20 cellular contexts compared by ENCODE assay signal in the genomic region with DNA sequence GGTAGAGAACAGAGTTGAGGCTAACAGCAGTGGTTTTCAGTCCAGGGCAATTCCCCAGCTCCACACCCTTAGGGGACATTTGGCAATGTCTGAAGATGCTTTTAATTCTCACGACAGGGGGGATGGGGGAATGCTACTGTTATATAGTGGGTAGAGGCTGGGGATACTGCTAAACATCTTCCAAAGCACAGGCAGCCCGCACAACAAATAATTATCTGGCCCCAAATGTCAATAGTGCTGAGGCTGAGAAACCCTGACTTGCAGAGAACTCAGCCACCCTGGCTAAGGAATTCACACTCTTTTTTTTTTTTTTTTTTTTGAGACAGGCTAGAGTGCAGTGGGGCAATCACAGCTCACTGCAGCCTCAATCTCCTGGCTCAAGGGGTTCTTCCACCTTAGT.
DNase-seq lines count a peak whose midpoint lies in the region; ATAC-seq, FAIRE-seq and TF ChIP-seq lines count a peak whose summit lies in the region.
"Had no signal": no experiment of that assay in that cellular context is flagged by ENCODE, and none has a peak within 500 bp of the region (broad histone marks: within the 10 kb centered on the region; RNA-seq: fewer than 3 reads in every experiment).

No MANE protein-coding gene starts in this region.

- H3K36me3 Mint-ChIP-seq in astrocyte (ENCODE audit: low read depth, unreplicated experiment) = peaks cover 11% of the 10 kb centered on the region
- H3K36me3 Mint-ChIP-seq: activated naive CD8-positive, alpha-beta T cell; IgD-negative memory B cell; T-cell had no signal

- peaks cover 35% of the 10 kb centered on the region for H3K79me2 ChIP-seq in astrocyte (ENCODE audit: insufficient read depth, low read length)

- H3K9me3 Mint-ChIP-seq in astrocyte (ENCODE audit: unreplicated experiment) = no peaks in the 10 kb centered on the region
- H3K9me3 Mint-ChIP-seq: activated CD4-positive, alpha-beta memory T cell treated with anti-CD3 and anti-CD28 coated beads, Interleukin-2, amount 10 ng/mL, durations not matched to agents 7 days and 5 days; IgD-negative memory B cell; T-cell had no signal

- 77% methylated on average over 2 of the region's 2 CpGs for WGBS in mesenchymal stem cell

- H3K27ac ChIP-seq in left ventricle myocardium inferior (replicated peaks) (peak overlapping the region; percentile 86), astrocyte (ENCODE audit: low read depth, low read length) (no peak overlapping the region), mesenchymal stem cell (ENCODE audit: low read length, poor library complexity, severe bottlenecking) (peak overlapping the region; percentile 31)
- H3K27ac ChIP-seq: C4-2B had no signal

- H3K14ac ChIP-seq in mesenchymal stem cell (ENCODE audit: low read length in 2 of 2) = no peak overlapping the region

- H4K8ac ChIP-seq in mesenchymal stem cell (ENCODE audit: low read length) = no peak overlapping the region

- H3K18ac ChIP-seq in mesenchymal stem cell (ENCODE audit: low read depth in 1 of 2, low read length in 2 of 2) = no peak overlapping the region

- H2AK5ac ChIP-seq in mesenchymal stem cell (ENCODE audit: low read length, severe bottlenecking) = no peak overlapping the region

- H2BK5ac ChIP-seq in mesenchymal stem cell (ENCODE audit: low read depth, low read length, poor library complexity, severe bottlenecking) = no peak overlapping the region

- H3K27me3 Mint-ChIP-seq in astrocyte (ENCODE audit: low read depth, unreplicated experiment) = no peaks in the 10 kb centered on the region

- DNase-seq in left ventricle myocardium inferior = no peak
- no peak for DNase-seq in left cardiac atrium
- no peak for DNase-seq in astrocyte (ENCODE audit: low read depth)
- DNase-seq in mesenchymal stem cell = peak; percentile 58
- DNase-seq in NCI-H2081 (lab: John Stamatoyannopoulos, UW) = no peak
- DNase-seq in OCI-M2 (lab: John Stamatoyannopoulos, UW; ENCODE audit: unreplicated experiment) = no peak
- no peak for DNase-seq in NCI-H2029 treated with DMSO at 0.1 percent for 48 hours (lab: John Stamatoyannopoulos, UW)
- DNase-seq: ACHN; activated CD4-positive, alpha-beta memory T cell treated with anti-CD3 and anti-CD28 coated beads, Interleukin-2, amount 10 ng/mL, durations not matched to agents 7 days and 5 days; cerebellar nuclear complex; foreskin melanocyte; hypothalamus; NCI-H510A treated with DMSO at 0.1 percent for 48 hours; T-cell had no signal

- H3K36me3 ChIP-seq in left ventricle myocardium inferior (peaks cover 58% of the 10 kb centered on the region), astrocyte (ENCODE audit: insufficient read depth, low read length) (peaks cover 34% of the 10 kb centered on the region), mesenchymal stem cell (ENCODE audit: control insufficient read depth in 1 of 2, insufficient read depth in 2 of 2, low read depth in 1 of 2, low read length in 2 of 2) (peaks cover 0 to 38% of the 10 kb centered on the region in 2 experiments)

- H4K91ac ChIP-seq in mesenchymal stem cell (ENCODE audit: low read length) = no peak overlapping the region

- peak overlapping the region; percentile 12 for H3K4me3 Mint-ChIP-seq in astrocyte (ENCODE audit: unreplicated experiment)
- H3K4me3 Mint-ChIP-seq: activated CD4-positive, alpha-beta memory T cell treated with anti-CD3 and anti-CD28 coated beads, Interleukin-2, amount 10 ng/mL, durations not matched to agents 7 days and 5 days; activated naive CD8-positive, alpha-beta T cell; IgD-negative memory B cell; T-cell had no signal

- no peak overlapping the region for H2AFZ ChIP-seq in astrocyte (ENCODE audit: low read depth, low read length)
- no peak overlapping the region for H2AFZ ChIP-seq in mesenchymal stem cell (ENCODE audit: low read depth, low read length)

- H3K4me3 ChIP-seq in left ventricle myocardium inferior = no peak overlapping the region
- no peak overlapping the region for H3K4me3 ChIP-seq in astrocyte (ENCODE audit: insufficient read depth, low read depth, low read length)
- no peak overlapping the region for H3K4me3 ChIP-seq in mesenchymal stem cell (ENCODE audit: insufficient read depth in 1 of 2, low read depth in 1 of 2, low read length in 2 of 2)

- H3K27me3 ChIP-seq in left ventricle myocardium inferior (ENCODE audit: low read depth) (no peaks in the 10 kb centered on the region), astrocyte (ENCODE audit: insufficient read depth, low read length) (no peaks in the 10 kb centered on the region), mesenchymal stem cell (ENCODE audit: control insufficient read depth in 1 of 2, insufficient read depth in 1 of 2, low read length in 2 of 2) (no peaks in the 10 kb centered on the region)

- H3K4me2 ChIP-seq in astrocyte (ENCODE audit: low read length) (no peak overlapping the region), mesenchymal stem cell (ENCODE audit: low read length, poor library complexity, severe bottlenecking) (no peak overlapping the region)

- H2BK120ac ChIP-seq in mesenchymal stem cell (ENCODE audit: low read depth, low read length) = no peak overlapping the region

- H3K9ac ChIP-seq in astrocyte (ENCODE audit: low read length) = no peak overlapping the region
- H3K9ac ChIP-seq in mesenchymal stem cell (ENCODE audit: low read length) = no peak overlapping the region

- peak overlapping the region; percentile 57 for H2BK15ac ChIP-seq in mesenchymal stem cell (ENCODE audit: low read depth, poor library complexity, severe bottlenecking)

- ATAC-seq in left cardiac atrium (no peak), GM18517 (IDR thresholded peaks at IDR 0.05; ENCODE audit: unreplicated experiment) (no peak)
- ATAC-seq: activated CD4-positive, CD25-positive, alpha-beta regulatory T cell treated with anti-CD3 and anti-CD28 coated beads, Interleukin-2, amount 50 U/mL, for 24 hours; T-cell had no signal

- H3K9me3 ChIP-seq in left ventricle myocardium inferior (replicated peaks) (no peaks in the 10 kb centered on the region), astrocyte (ENCODE audit: insufficient read depth, low read depth, low read length) (no peaks in the 10 kb centered on the region), mesenchymal stem cell (ENCODE audit: control insufficient read depth, low read length) (no peaks in the 10 kb centered on the region)

- peak overlapping the region; percentile 81 for H3K27ac Mint-ChIP-seq in astrocyte (ENCODE audit: unreplicated experiment)
- H3K27ac Mint-ChIP-seq: activated CD4-positive, alpha-beta memory T cell treated with anti-CD3 and anti-CD28 coated beads, Interleukin-2, amount 10 ng/mL, durations not matched to agents 7 days and 5 days; activated naive CD8-positive, alpha-beta T cell; IgD-negative memory B cell; progenitor cell of endocrine pancreas; T-cell had no signal

- H3K4me1 Mint-ChIP-seq in astrocyte (ENCODE audit: low read depth, unreplicated experiment) = peaks cover 51% of the 10 kb centered on the region
- H3K4me1 Mint-ChIP-seq: activated CD4-positive, alpha-beta memory T cell treated with anti-CD3 and anti-CD28 coated beads, Interleukin-2, amount 10 ng/mL, durations not matched to agents 7 days and 5 days; IgD-negative memory B cell had no signal

- no peak overlapping the region for H3K23ac ChIP-seq in mesenchymal stem cell (ENCODE audit: low read length in 2 of 2)

- TF ChIP-seq CTCF in left ventricle myocardium inferior (IDR thresholded peaks at IDR 0.05; ENCODE audit: borderline replicate concordance) (no peak), astrocyte (IDR thresholded peaks at IDR 0.05; ENCODE audit: insufficient read depth, low read depth, low read length) (no peak)

- FAIRE-seq in astrocyte (lab: Jason Lieb, UNC) = no peak

- H4K20me1 ChIP-seq in astrocyte (ENCODE audit: insufficient read depth, low read length) = no peaks in the 10 kb centered on the region

- H2BK12ac ChIP-seq in mesenchymal stem cell (ENCODE audit: low read length in 2 of 2) = no peak overlapping the region

- H3K4ac ChIP-seq in mesenchymal stem cell (ENCODE audit: low read depth in 1 of 2, low read length in 2 of 2) = no peak overlapping the region

- H3K4me1 ChIP-seq in left ventricle myocardium inferior = peaks cover 62% of the 10 kb centered on the region
- peaks cover 21% of the 10 kb centered on the region for H3K4me1 ChIP-seq in astrocyte (ENCODE audit: insufficient read depth, low read length)
- H3K4me1 ChIP-seq in mesenchymal stem cell (ENCODE audit: control insufficient read depth, insufficient read depth, low read depth, low read length) = peaks cover 31% of the 10 kb centered on the region

- intact Hi-C loops in left ventricle myocardium inferior (cut with micrococcal nuclease) = loop anchor here (10.0 kb wide), 1 partner anchor 245 kb away; no protein-coding TSS in a partner anchor
- intact Hi-C loops in left cardiac atrium (cut with DNase I) = loop anchor here (5.0 to 10.0 kb wide), 2 partner anchors 123 to 125 kb away; no protein-coding TSS in a partner anchor

- peaks cover 6% of the 10 kb centered on the region for H3K79me1 ChIP-seq in mesenchymal stem cell (replicated peaks; ENCODE audit: low read length, poor library complexity, severe bottlenecking)
